36 cellular contexts compared by ENCODE assay signal in the genomic region with DNA sequence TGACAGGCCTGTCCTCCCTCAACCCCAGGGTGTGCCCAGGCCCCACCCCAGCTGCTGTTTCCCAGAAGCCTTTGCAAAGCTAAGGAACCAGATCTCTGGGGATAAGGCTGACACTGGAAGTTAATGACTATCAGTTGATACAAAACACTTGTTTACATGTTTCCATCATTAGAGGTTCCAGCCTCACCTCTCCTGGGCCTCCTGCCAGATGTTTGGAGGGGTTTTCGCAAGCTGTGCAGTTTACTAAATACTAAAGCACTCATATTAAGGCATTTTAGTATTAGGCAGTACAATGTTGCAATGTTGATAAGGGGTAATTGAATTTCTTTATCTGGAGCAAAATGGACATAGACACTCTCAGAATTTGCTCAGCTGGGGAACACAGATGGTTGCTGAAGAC.
"Had no signal": no experiment of that assay in that cellular context is flagged by ENCODE, and none has a peak within 500 bp of the region (broad histone marks: within the 10 kb centered on the region; RNA-seq: fewer than 3 reads in every experiment).

No MANE protein-coding gene starts in this region.

- ATAC-seq: activated CD4-positive, CD25-positive, alpha-beta regulatory T cell treated with anti-CD3 and anti-CD28 coated beads, Interleukin-2, amount 50 U/mL, for 24 hours; activated CD8-positive, alpha-beta memory T cell treated with anti-CD3 and anti-CD28 coated beads, Interleukin-2, amount 10 ng/mL, durations not matched to agents 7 days and 5 days; activated CD8-positive, alpha-beta T cell treated with anti-CD3 and anti-CD28 coated beads, Interleukin-2, amount 10 ng/mL, durations not matched to agents 7 days and 5 days; activated naive CD8-positive, alpha-beta T cell treated with anti-CD3 and anti-CD28 coated beads, Interleukin-2, amount 50 U/mL, for 24 hours; esophagus mucosa; foreskin keratinocyte; gastrocnemius medialis; heart right ventricle; T-helper 17 cell had no signal

- H3K27ac ChIP-seq: adrenal gland, ascending aorta, breast epithelium, cardiac muscle cell, colonic mucosa, foreskin keratinocyte, gastrocnemius medialis, heart right ventricle, hepatocyte, WERI-Rb-1 had no signal

- H3K9me3 Mint-ChIP-seq: activated naive CD4-positive, alpha-beta T cell treated with anti-CD3 and anti-CD28 coated beads for 36 hours; activated naive CD4-positive, alpha-beta T cell treated with anti-CD3 and anti-CD28 coated beads, Interleukin-2, amount 50 U/mL, for 24 hours; activated naive CD8-positive, alpha-beta T cell treated with anti-CD3 and anti-CD28 coated beads for 36 hours; activated naive CD8-positive, alpha-beta T cell treated with anti-CD3 and anti-CD28 coated beads, Interleukin-2, amount 50 U/mL, for 24 hours; activated T-helper 1 cell treated with anti-CD3 and anti-CD28 coated beads, Interleukin-12 subunit alpha, Interleukin-12 subunit beta, Interleukin-2, Interleukin-4 antibody, amounts not matched to agents 30 ng/mL and 10 ng/mL and 1 ng/mL, durations not matched to agents 14 hours and 24 hours and 36 hours; activated T-helper 2 cell treated with anti-CD3 and anti-CD28 coated beads, Interferon-gamma antibody, Interleukin-2, Interleukin-4, amounts not matched to agents 10 μg/mL and 5 μg/mL and 100 μg/mL, durations not matched to agents 14 hours and 24 hours and 36 hours; endodermal cell; T-helper 2 cell treated with Interferon-gamma antibody and Interleukin-4, amounts not matched to agents 5 μg/mL and 100 μg/mL, for 36 hours had no signal

- H3K4me1 ChIP-seq: adrenal gland, ascending aorta, breast epithelium, colonic mucosa, foreskin keratinocyte, gastrocnemius medialis, heart right ventricle had no signal

- H3K27ac Mint-ChIP-seq: activated B cell treated with CpG ODN at 0.5 μM for 24 hours; activated CD8-positive, alpha-beta memory T cell treated with anti-CD3 and anti-CD28 coated beads, Interleukin-2, amount 10 ng/mL, durations not matched to agents 7 days and 5 days; activated CD8-positive, alpha-beta T cell treated with anti-CD3 and anti-CD28 coated beads, Interleukin-2, amount 10 ng/mL, durations not matched to agents 7 days and 5 days; activated naive CD4-positive, alpha-beta T cell treated with anti-CD3 and anti-CD28 coated beads for 36 hours; activated naive CD4-positive, alpha-beta T cell treated with anti-CD3 and anti-CD28 coated beads, Interleukin-2, amount 50 U/mL, for 24 hours; activated naive CD8-positive, alpha-beta T cell treated with anti-CD3 and anti-CD28 coated beads for 36 hours; activated naive CD8-positive, alpha-beta T cell treated with anti-CD3 and anti-CD28 coated beads, Interleukin-2, amount 50 U/mL, for 24 hours; activated T-helper 1 cell treated with anti-CD3 and anti-CD28 coated beads, Interleukin-12 subunit alpha, Interleukin-12 subunit beta, Interleukin-2, Interleukin-4 antibody, amounts not matched to agents 30 ng/mL and 10 ng/mL and 1 ng/mL, durations not matched to agents 14 hours and 24 hours and 36 hours; activated T-helper 2 cell treated with anti-CD3 and anti-CD28 coated beads, Interferon-gamma antibody, Interleukin-2, Interleukin-4, amounts not matched to agents 10 μg/mL and 5 μg/mL and 100 μg/mL, durations not matched to agents 14 hours and 24 hours and 36 hours; brain; endodermal cell; T-helper 17 cell; T-helper 2 cell treated with Interferon-gamma antibody and Interleukin-4, amounts not matched to agents 5 μg/mL and 100 μg/mL, for 36 hours had no signal

- H3K4me3 Mint-ChIP-seq: activated B cell treated with CpG ODN at 0.5 μM for 24 hours; activated CD8-positive, alpha-beta memory T cell treated with anti-CD3 and anti-CD28 coated beads, Interleukin-2, amount 10 ng/mL, durations not matched to agents 7 days and 5 days; activated CD8-positive, alpha-beta T cell treated with anti-CD3 and anti-CD28 coated beads, Interleukin-2, amount 10 ng/mL, durations not matched to agents 7 days and 5 days; activated naive CD4-positive, alpha-beta T cell treated with anti-CD3 and anti-CD28 coated beads for 36 hours; activated naive CD4-positive, alpha-beta T cell treated with anti-CD3 and anti-CD28 coated beads, Interleukin-2, amount 50 U/mL, for 24 hours; activated naive CD8-positive, alpha-beta T cell treated with anti-CD3 and anti-CD28 coated beads for 36 hours; activated naive CD8-positive, alpha-beta T cell treated with anti-CD3 and anti-CD28 coated beads, Interleukin-2, amount 50 U/mL, for 24 hours; activated T-helper 1 cell treated with anti-CD3 and anti-CD28 coated beads, Interleukin-12 subunit alpha, Interleukin-12 subunit beta, Interleukin-2, Interleukin-4 antibody, amounts not matched to agents 30 ng/mL and 10 ng/mL and 1 ng/mL, durations not matched to agents 14 hours and 24 hours and 36 hours; brain; endodermal cell; T-helper 17 cell; T-helper 2 cell treated with Interferon-gamma antibody and Interleukin-4, amounts not matched to agents 5 μg/mL and 100 μg/mL, for 36 hours had no signal

- H3K27me3 ChIP-seq: adrenal gland, ascending aorta, breast epithelium, cardiac muscle cell, colonic mucosa, foreskin keratinocyte, gastrocnemius medialis, hepatocyte had no signal

- H3K27me3 Mint-ChIP-seq: activated B cell treated with CpG ODN at 0.5 μM for 24 hours; activated CD8-positive, alpha-beta memory T cell treated with anti-CD3 and anti-CD28 coated beads, Interleukin-2, amount 10 ng/mL, durations not matched to agents 7 days and 5 days had no signal

- H3K4me3 ChIP-seq: adrenal gland, ascending aorta, breast epithelium, cardiac muscle cell, colonic mucosa, gastrocnemius medialis, heart right ventricle, hepatocyte had no signal

- H3K4me1 Mint-ChIP-seq: activated B cell treated with CpG ODN at 0.5 μM for 24 hours; activated CD8-positive, alpha-beta memory T cell treated with anti-CD3 and anti-CD28 coated beads, Interleukin-2, amount 10 ng/mL, durations not matched to agents 7 days and 5 days; activated naive CD4-positive, alpha-beta T cell treated with anti-CD3 and anti-CD28 coated beads, Interleukin-2, amount 50 U/mL, for 24 hours; activated naive CD8-positive, alpha-beta T cell treated with anti-CD3 and anti-CD28 coated beads for 36 hours; activated naive CD8-positive, alpha-beta T cell treated with anti-CD3 and anti-CD28 coated beads, Interleukin-2, amount 50 U/mL, for 24 hours; T-helper 17 cell had no signal

- H3K9me3 ChIP-seq: adrenal gland, ascending aorta, breast epithelium, colonic mucosa, gastrocnemius medialis had no signal

- DNase-seq: activated B cell treated with CpG ODN at 0.5 μM for 24 hours; activated CD4-positive, alpha-beta T cell treated with anti-CD3 and anti-CD28 coated beads for 48 hours; activated CD4-positive, alpha-beta T cell treated with anti-CD3 and anti-CD28 coated beads, Interleukin-2, amount 50 U/mL, for 1 hour; activated CD4-positive, alpha-beta T cell treated with anti-CD3 and anti-CD28 coated beads, Interleukin-2, amount 50 U/mL, for 48 hours; activated CD8-positive, alpha-beta memory T cell treated with anti-CD3 and anti-CD28 coated beads, Interleukin-2, amount 10 ng/mL, durations not matched to agents 7 days and 5 days; activated CD8-positive, alpha-beta memory T cell treated with anti-CD3 and anti-CD28 coated beads, Interleukin-2, amount 50 U/mL, for 4 hours; activated CD8-positive, alpha-beta T cell treated with anti-CD3 and anti-CD28 coated beads, Interleukin-2, amount 10 ng/mL, durations not matched to agents 7 days and 5 days; activated effector memory CD4-positive, alpha-beta T cell treated with anti-CD3 and anti-CD28 coated beads, Interleukin-2, amount 50 U/mL, for 16 hours; activated naive CD4-positive, alpha-beta T cell treated with anti-CD3 and anti-CD28 coated beads for 36 hours; activated naive CD8-positive, alpha-beta T cell treated with anti-CD3 and anti-CD28 coated beads for 36 hours; activated naive CD8-positive, alpha-beta T cell treated with anti-CD3 and anti-CD28 coated beads, Interleukin-2, amount 50 U/mL, for 24 hours; activated T-cell treated with anti-CD3 and anti-CD28 coated beads, Interleukin-2, amount 50 U/mL, for 1 hour; activated T-cell treated with anti-CD3 and anti-CD28 coated beads, Interleukin-2, amount 50 U/mL, for 48 hours; adrenal gland; central memory CD4-positive, alpha-beta T cell; cerebellar nuclear complex; colonic mucosa; effector CD8-positive, alpha-beta T cell; endodermal cell; foreskin keratinocyte; gastrocnemius medialis; heart right ventricle; T-helper 17 cell; T1000; WERI-Rb-1 had no signal

- H3K36me3 ChIP-seq: adrenal gland, ascending aorta, breast epithelium, cardiac muscle cell, colonic mucosa, gastrocnemius medialis, heart right ventricle, WERI-Rb-1 had no signal

- H3K36me3 Mint-ChIP-seq: activated CD8-positive, alpha-beta memory T cell treated with anti-CD3 and anti-CD28 coated beads, Interleukin-2, amount 10 ng/mL, durations not matched to agents 7 days and 5 days; activated naive CD4-positive, alpha-beta T cell treated with anti-CD3 and anti-CD28 coated beads, Interleukin-2, amount 50 U/mL, for 24 hours; activated naive CD8-positive, alpha-beta T cell treated with anti-CD3 and anti-CD28 coated beads for 36 hours; brain had no signal
